ENCODE assay signal across 8 cellular contexts in genomic region chr14:73850940-73851339, GRCh38. TPM values are rescaled to one million over a fixed set of nuclear protein-coding genes. Genes with fewer than 3 reads are reported as not detected.
DNase-seq lines count a peak whose midpoint lies in the region.

No MANE protein-coding gene starts in this region.

- H3K4me1 ChIP-seq in ES-I3 (ENCODE audit: insufficient read depth, low read length), result peaks cover 5% of the 10 kb centered on the region; the same call in 1 of the 2 replicates

- peak; percentile 39 for DNase-seq in NCI-H82 (lab: John Stamatoyannopoulos, UW)
- peak; percentile 10 for DNase-seq in dermis blood vessel endothelial cell
- peak; percentile 20 for DNase-seq in myocyte (ENCODE audit: low read depth)
- no peak for DNase-seq in DMS114 treated with DMSO at 0.1 percent for 48 hours (lab: John Stamatoyannopoulos, UW; ENCODE audit: unreplicated experiment)
- no peak for DNase-seq in activated gamma-delta T cell treated with Interleukin-2 at 50 U/mL for 16 hours
- DNase-seq in NCI-H446 treated with DMSO at 0.1 percent for 48 hours (lab: John Stamatoyannopoulos, UW), result no peak
- DNase-seq in foreskin melanocyte, result no peak

- no peaks in the 10 kb centered on the region for H3K9me3 ChIP-seq in ES-I3 (ENCODE audit: control insufficient read depth, insufficient read depth, low read length)

- H3K9ac ChIP-seq in ES-I3 (ENCODE audit: low read depth, low read length), result peak overlapping the region; percentile 99

- 0 out of 2 replicates have a peak, but pooled peaks cover 2% of the 10 kb centered on the region for H3K36me3 ChIP-seq in ES-I3 (ENCODE audit: insufficient read depth, low read length)

RNA-seq across cellular contexts. Expression of gene PTGR2, which starts 0.7 kb away (rescaled TPM):
- 2.0 and 2.2 TPM in 2 replicates for total RNA-seq in dermis blood vessel endothelial cell
- 22.9 and 23.5 TPM in 2 replicates for total RNA-seq in myocyte
- polyA plus RNA-seq in myocyte (2012), result 6.6 TPM

RNA-seq across cellular contexts. Expression of gene ZNF410, which starts 35.7 kb away (rescaled TPM):
- total RNA-seq in dermis blood vessel endothelial cell (60.1 and 71.6 TPM in 2 replicates), myocyte (35.6 and 52.7 TPM in 2 replicates)
- polyA plus RNA-seq in myocyte (2012), result 31.9 TPM

Comparison
In these comparisons a context has a peak if more than half of its experiments do, and no peak if none do; other contexts are left out.
1. DNase-seq: peak in NCI-H82 (single experiment), dermis blood vessel endothelial cell (single experiment) and myocyte (single experiment); none in DMS114 treated with DMSO at 0.1 percent for 48 hours (single experiment), activated gamma-delta T cell treated with Interleukin-2 at 50 U/mL for 16 hours (single experiment), NCI-H446 treated with DMSO at 0.1 percent for 48 hours (single experiment) and foreskin melanocyte (single experiment).